31 cellular contexts compared by ENCODE assay signal in the genomic region with DNA sequence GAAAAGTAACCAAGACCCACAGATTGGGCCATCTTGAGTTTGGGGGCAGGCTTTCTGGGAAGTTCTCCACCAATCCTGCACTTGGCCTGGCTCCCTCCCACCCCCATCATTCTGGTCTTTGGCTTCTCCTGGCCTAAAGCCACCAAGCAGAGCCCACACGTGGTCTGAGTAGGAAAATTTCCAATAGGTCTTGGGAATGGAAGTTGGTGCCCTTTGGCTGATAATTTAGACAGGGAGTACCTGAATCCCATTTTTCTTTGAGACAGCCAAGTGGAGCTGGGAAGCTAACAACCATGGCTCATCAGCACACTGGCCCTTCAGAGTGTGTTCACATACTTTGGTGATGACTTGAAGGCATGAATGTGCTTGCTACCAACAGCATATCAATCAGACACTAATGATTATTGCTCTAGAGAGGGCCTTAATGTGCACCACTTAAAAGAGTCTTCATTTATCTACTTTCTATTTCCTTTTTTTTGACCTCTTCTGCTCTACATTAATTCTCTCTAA.
A peak's percentile ranks its signal among the peaks of the same experiment; 100 is the strongest.
DNase-seq lines count a peak whose midpoint lies in the region; ATAC-seq and TF ChIP-seq lines count a peak whose summit lies in the region.
"Had no signal": no experiment of that assay in that cellular context is flagged by ENCODE, and none has a peak within 500 bp of the region (broad histone marks: within the 10 kb centered on the region; RNA-seq: fewer than 3 reads in every experiment).

No MANE protein-coding gene starts in this region.

- H3K27ac ChIP-seq in GM23248 (no peak overlapping the region), upper lobe of right lung (no peak overlapping the region), PC-9 (no peak overlapping the region)
- H3K27ac ChIP-seq: BLaER1 treated with 17β-estradiol and CSF1 and Interleukin-3, amounts not matched to agents 10 nM and 100 nM; brain microvascular endothelial cell; colonic mucosa had no signal

- H3K79me2 ChIP-seq in GM23248 (ENCODE audit: insufficient read depth) = no peaks in the 10 kb centered on the region
- H3K79me2 ChIP-seq in PC-9 (ENCODE audit: low read depth) = no peaks in the 10 kb centered on the region

- H3K4me3 ChIP-seq in GM23248 (no peak overlapping the region), foreskin fibroblast (ENCODE audit: low read depth in 1 of 2, low read length in 2 of 2) (no peak overlapping the region), upper lobe of right lung (no peak overlapping the region), PC-9 (no peak overlapping the region)
- H3K4me3 ChIP-seq: BLaER1 treated with 17β-estradiol and CSF1 and Interleukin-3, amounts not matched to agents 10 nM and 100 nM; colonic mucosa had no signal

- CTCF ChIA-PET in PC-9 (lab: Charles Lee) = interaction anchor here (0.7 kb wide), 1 partner anchor 37 kb away, joined by 3 read pairs; no protein-coding TSS in a partner anchor

- H3K4me1 ChIP-seq in GM23248 (ENCODE audit: insufficient read depth) (peaks cover 31% of the 10 kb centered on the region), upper lobe of right lung (no peaks in the 10 kb centered on the region), PC-9 (replicated peaks; ENCODE audit: insufficient read depth) (no peaks in the 10 kb centered on the region; the same call in 1 of the 2 replicates)
- H3K4me1 ChIP-seq: colonic mucosa had no signal

- H3K9me2 ChIP-seq in GM23248 (ENCODE audit: insufficient read depth) = no peaks in the 10 kb centered on the region
- no peaks in the 10 kb centered on the region for H3K9me2 ChIP-seq in PC-9 (ENCODE audit: insufficient read depth)

- H3F3A ChIP-seq in GM23248 (ENCODE audit: insufficient read depth) (peaks cover 25% of the 10 kb centered on the region), PC-9 (ENCODE audit: insufficient read depth, low read depth) (no peaks in the 10 kb centered on the region)

- TF ChIP-seq CTCF in foreskin fibroblast (IDR thresholded peaks at IDR 0.05; ENCODE audit: low read depth, low read length) (no peak), upper lobe of right lung (IDR thresholded peaks at IDR 0.05) (no peak), PC-9 (conservative IDR thresholded peaks at IDR 0.05) (no peak)

- H3K27me3 ChIP-seq in GM23248 (replicated peaks; ENCODE audit: insufficient read depth) (no peaks in the 10 kb centered on the region), upper lobe of right lung (peaks cover 38% of the 10 kb centered on the region), PC-9 (ENCODE audit: insufficient read depth, low read depth) (no peaks in the 10 kb centered on the region)
- H3K27me3 ChIP-seq: colonic mucosa had no signal

- in situ Hi-C loops in GM23248 (cut with MboI) = loop anchor here (10.0 to 25.0 kb wide), 3 partner anchors 608 to 1220 kb away; no protein-coding TSS in a partner anchor

- peak overlapping the region; percentile 7 for H3K4me2 ChIP-seq in GM23248 (ENCODE audit: unreplicated experiment)
- H3K4me2 ChIP-seq in PC-9 = no peak overlapping the region
- H3K4me2 ChIP-seq: BLaER1 treated with 17β-estradiol and CSF1 and Interleukin-3, amounts not matched to agents 10 nM and 100 nM had no signal

- WGBS in GM23248 (ENCODE audit: low coverage in 1 of 2, low lambda C conversion rate in 2 of 2, missing lambda C conversion rate in 2 of 2), 2 experiments = 35 to 43% methylated on average over 1 of the region's 1 CpG

- no peaks in the 10 kb centered on the region for H4K20me1 ChIP-seq in GM23248 (ENCODE audit: insufficient read depth)
- H4K20me1 ChIP-seq in PC-9 (ENCODE audit: insufficient read depth) = no peaks in the 10 kb centered on the region
- H4K20me1 ChIP-seq: BLaER1 treated with 17β-estradiol and CSF1 and Interleukin-3, amounts not matched to agents 10 nM and 100 nM had no signal

- H3K9ac ChIP-seq in GM23248 = no peak overlapping the region
- H3K9ac ChIP-seq: BLaER1 treated with 17β-estradiol and CSF1 and Interleukin-3, amounts not matched to agents 10 nM and 100 nM had no signal

- POLR2A ChIA-PET in PC-9 (lab: Charles Lee; ENCODE audit: unreplicated experiment) = no interaction called here

- intact Hi-C loops in upper lobe of right lung (cut with DNase I) = no loop called here
- intact Hi-C loops in PC-9 (cut with micrococcal nuclease; ENCODE audit: unreplicated experiment) = loop anchor here (5.0 kb wide), 2 partner anchors 318 to 432 kb away; no protein-coding TSS in a partner anchor

- no peaks in the 10 kb centered on the region for H3K9me3 ChIP-seq in GM23248 (ENCODE audit: low read depth)
- H3K9me3 ChIP-seq in upper lobe of right lung = no peaks in the 10 kb centered on the region
- H3K9me3 ChIP-seq in PC-9 (ENCODE audit: insufficient read depth, low read depth) = no peaks in the 10 kb centered on the region
- H3K9me3 ChIP-seq: colonic mucosa had no signal

- peak; percentile 47 for DNase-seq in AG08395 (ENCODE audit: low spot score)
- peak; percentile 64 for DNase-seq in GM23248
- peak; percentile 55 for DNase-seq in astrocyte of the hippocampus (ENCODE audit: low read depth, low spot score)
- peak; percentile 14 to 29 for DNase-seq in foreskin fibroblast
- no peak for DNase-seq in upper lobe of right lung
- DNase-seq in PC-9 = no peak
- DNase-seq: activated CD4-positive, alpha-beta T cell treated with anti-CD3 and anti-CD28 coated beads for 4 hours; activated CD8-positive, alpha-beta memory T cell treated with anti-CD3 and anti-CD28 coated beads for 24 hours; activated effector memory CD4-positive, alpha-beta T cell treated with anti-CD3 and anti-CD28 coated beads, Interleukin-2, amount 50 U/mL, for 16 hours; activated T-cell treated with anti-CD3 and anti-CD28 coated beads, Interleukin-2, amount 50 U/mL, for 1 hour; brain microvascular endothelial cell; colonic mucosa; DMS53; effector memory CD4-positive, alpha-beta T cell; hippocampal formation; KBM-7; left ventricle myocardium superior; naive thymus-derived CD8-positive, alpha-beta T cell; NCI-H1417 treated with DMSO at 0.1 percent for 48 hours; NCI-H2081 treated with DMSO at 0.1 percent for 48 hours; NCI-H446; NCI-H774; RPMI8226; small intestine; stimulated activated CD4-positive, alpha-beta T cell treated with anti-CD3 and anti-CD28 coated beads, Interleukin-1b, Interleukin-23, amount 100 ng/mL, for 48 hours; T-helper 2 cell; trophoblast cell had no signal

- no TSS peak for BruUV-seq in PC-9 (replicated peaks; lab: Mats Ljungman, UMichigan)

- ATAC-seq in GM18868 (IDR thresholded peaks at IDR 0.05; ENCODE audit: unreplicated experiment) = no peak
- no peak for ATAC-seq in upper lobe of right lung
- ATAC-seq in GM18858 (IDR thresholded peaks at IDR 0.05; ENCODE audit: unreplicated experiment) = no peak
- ATAC-seq: esophagus mucosa; left ventricle myocardium superior; naive thymus-derived CD8-positive, alpha-beta T cell had no signal

- H2AFZ ChIP-seq in GM23248 (no peak overlapping the region), PC-9 (no peak overlapping the region)

- H3K36me3 ChIP-seq in GM23248 (ENCODE audit: low read depth) = no peaks in the 10 kb centered on the region
- no peaks in the 10 kb centered on the region for H3K36me3 ChIP-seq in upper lobe of right lung
- H3K36me3 ChIP-seq in PC-9 (ENCODE audit: low read depth) = no peaks in the 10 kb centered on the region
- H3K36me3 ChIP-seq: BLaER1 treated with 17β-estradiol and CSF1 and Interleukin-3, amounts not matched to agents 10 nM and 100 nM; brain microvascular endothelial cell; colonic mucosa had no signal

Comparison
In these comparisons a context has a peak if more than half of its experiments do, and no peak if none do; other contexts are left out.
1. DNase-seq: peak in AG08395 (single experiment), GM23248 (single experiment), astrocyte of the hippocampus (single experiment) and foreskin fibroblast (2 of 2); none in upper lobe of right lung (single experiment) and PC-9 (0 of 2).